In the genomic region with DNA sequence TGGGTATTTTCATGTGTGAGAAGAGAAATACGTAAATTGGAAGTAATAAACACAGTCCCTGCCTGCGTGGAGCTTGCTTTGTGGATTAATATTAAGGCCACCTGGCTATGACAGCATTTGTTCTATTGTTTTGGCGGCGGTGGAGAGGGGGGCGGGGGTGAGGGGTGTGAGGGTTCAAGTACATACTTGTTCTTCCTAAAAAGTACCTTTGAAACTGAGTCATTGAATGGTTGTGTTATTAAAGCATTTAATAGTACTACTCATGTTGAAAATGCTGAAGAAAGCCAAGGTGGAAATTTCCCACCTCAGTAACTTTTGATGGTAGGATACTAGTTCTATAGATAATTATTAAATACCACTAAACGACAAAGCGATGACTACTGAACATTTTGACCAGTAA, we compare ENCODE assay signal across 18 cellular contexts.
"Had no signal": no experiment of that assay in that cellular context is flagged by ENCODE, and none has a peak within 500 bp of the region (broad histone marks: within the 10 kb centered on the region; RNA-seq: fewer than 3 reads in every experiment).

No MANE protein-coding gene starts in this region.

- H3K27me3 Mint-ChIP-seq: activated naive CD8-positive, alpha-beta T cell; memory B cell; natural killer cell treated with Interleukin-12 subunit alpha and Interleukin-12 subunit beta and Interleukin-15 and Interleukin-18, amount 100 ng/mL, for 72 hours; stimulated activated naive CD8-positive, alpha-beta T cell treated with anti-CD3 and anti-CD28 coated beads, Interleukin-15, amount 100 ng/mL, for 72 hours had no signal

- H3K9me3 Mint-ChIP-seq: immature natural killer cell; memory B cell; natural killer cell treated with Interleukin-12 subunit alpha and Interleukin-12 subunit beta and Interleukin-15 and Interleukin-18, amount 100 ng/mL, for 72 hours; stimulated activated naive CD8-positive, alpha-beta T cell treated with anti-CD3 and anti-CD28 coated beads, Interleukin-15, amount 100 ng/mL, for 72 hours had no signal

- H3K4me1 Mint-ChIP-seq: immature natural killer cell, memory B cell had no signal

- H3K36me3 Mint-ChIP-seq: immature natural killer cell; natural killer cell treated with Interleukin-12 subunit alpha and Interleukin-12 subunit beta and Interleukin-15 and Interleukin-18, amount 100 ng/mL, for 72 hours had no signal

- H3K27ac Mint-ChIP-seq: activated CD8-positive, alpha-beta T cell treated with anti-CD3 and anti-CD28 coated beads, Interleukin-2, amount 10 ng/mL, durations not matched to agents 7 days and 5 days; activated naive CD8-positive, alpha-beta T cell; immature natural killer cell; memory B cell; natural killer cell treated with Interleukin-12 subunit alpha and Interleukin-12 subunit beta and Interleukin-15 and Interleukin-18, amount 100 ng/mL, for 72 hours; stimulated activated naive CD8-positive, alpha-beta T cell treated with anti-CD3 and anti-CD28 coated beads, Interleukin-15, amount 100 ng/mL, for 72 hours had no signal

- H3K4me3 Mint-ChIP-seq: activated CD8-positive, alpha-beta T cell treated with anti-CD3 and anti-CD28 coated beads, Interleukin-2, amount 10 ng/mL, durations not matched to agents 7 days and 5 days; activated naive CD8-positive, alpha-beta T cell; immature natural killer cell; memory B cell; natural killer cell treated with Interleukin-12 subunit alpha and Interleukin-12 subunit beta and Interleukin-15 and Interleukin-18, amount 100 ng/mL, for 72 hours; stimulated activated naive CD8-positive, alpha-beta T cell treated with anti-CD3 and anti-CD28 coated beads, Interleukin-15, amount 100 ng/mL, for 72 hours had no signal

- H3K4me3 ChIP-seq: cardiac muscle cell, hepatocyte, prostate gland, uterus had no signal

- DNase-seq: activated CD4-positive, alpha-beta T cell treated with anti-CD3 and anti-CD28 coated beads for 1 hour; activated CD4-positive, alpha-beta T cell treated with anti-CD3 and anti-CD28 coated beads, Interleukin-2, amount 50 U/mL, for 1 hour; activated CD8-positive, alpha-beta T cell treated with anti-CD3 and anti-CD28 coated beads, Interleukin-2, amount 10 ng/mL, durations not matched to agents 7 days and 5 days; amniotic stem cell; glutamatergic neuron; immature natural killer cell; right cardiac atrium; stimulated activated CD4-positive, alpha-beta T cell treated with anti-CD3 and anti-CD28 coated beads, Interleukin-1b, Interleukin-23, amount 100 ng/mL, for 48 hours; stimulated activated naive CD8-positive, alpha-beta T cell treated with anti-CD3 and anti-CD28 coated beads, Interleukin-15, amount 100 ng/mL, for 72 hours; T-helper 1 cell; trophoblast cell; uterus had no signal
